In genomic region chr11:66638177-66639065, GRCh38 we compare ENCODE assay signal across 8 cellular contexts. TPM values are rescaled to one million over a fixed set of nuclear protein-coding genes. Genes with fewer than 3 reads are reported as not detected.
A peak's percentile ranks its signal among the peaks of the same experiment; 100 is the strongest.
DNase-seq lines count a peak whose midpoint lies in the region; ATAC-seq and TF ChIP-seq lines count a peak whose summit lies in the region.

TSS of gene RBM4 (plus strand) at chr11:66638703. CDS start at chr11:66639712, 1,009 bp downstream.

- H3K36me3 ChIP-seq in prostate gland (peaks cover under 1 to 10% of the 10 kb centered on the region in 2 donors), urinary bladder (ENCODE audit: insufficient read depth) (no peaks in the 10 kb centered on the region)

- peaks cover 6% of the 10 kb centered on the region for H3K4me1 ChIP-seq in prostate gland (replicated peaks)
- peaks cover 3% of the 10 kb centered on the region for H3K4me1 ChIP-seq in urinary bladder (ENCODE audit: insufficient read depth)

- H3K27me3 ChIP-seq in prostate gland (replicated peaks; ENCODE audit: insufficient read depth) = no peaks in the 10 kb centered on the region

- peak; percentile 97 for TF ChIP-seq POLR2A in prostate gland (IDR thresholded peaks at IDR 0.05)

- under 1% methylated on average over 63 of the region's 63 CpGs for WGBS in prostate gland
- WGBS in urinary bladder = under 1% methylated on average over 63 of the region's 63 CpGs

- no peaks in the 10 kb centered on the region for H3K9me3 ChIP-seq in prostate gland

- H3K27ac ChIP-seq in angular gyrus (ENCODE audit: low read depth, low read length) (peak within 1 kb of the TSS; percentile 82), prostate gland (peak within 1 kb of the TSS; percentile 90 to 94), urinary bladder (ENCODE audit: low read depth) (peak within 1 kb of the TSS; percentile 86)

- H3K4me3 ChIP-seq in prostate gland = peak within 1 kb of the TSS; percentile 65 to 82
- peak within 1 kb of the TSS; percentile 85 for H3K4me3 ChIP-seq in urinary bladder (ENCODE audit: low read depth, low read length)

- ATAC-seq in GM18498 (IDR thresholded peaks at IDR 0.05; ENCODE audit: unreplicated experiment) (peak; percentile 96), HG02938 (IDR thresholded peaks at IDR 0.05; ENCODE audit: unreplicated experiment) (peak; percentile 94), left ventricle myocardium superior (peak; percentile 98)

- intact Hi-C loops in left ventricle myocardium superior (cut with micrococcal nuclease) = no loop called here
- intact Hi-C loops in prostate gland (cut with DNase I) = loop anchor here (5.0 kb wide), 1 partner anchor 39 kb away; the partner anchor contains the start of gene RBM4B

- DNase-seq in NCI-H187 (lab: John Stamatoyannopoulos, UW) (peak; percentile 96 to 98), T-helper 2 cell (peak; percentile 80 to 100 (median 94)), left ventricle myocardium superior (peak; percentile 95), prostate gland (ENCODE audit: low spot score) (peak; percentile 100)

- peak in 3 of 4 experiments; percentile 12 to 31 (median 28) for TF ChIP-seq CTCF in prostate gland (IDR thresholded peaks at IDR 0.05)

RNA-seq across cellular contexts. Expression of gene RBM4, which starts in this region (rescaled TPM):
- total RNA-seq in left ventricle myocardium superior (69.5 TPM), prostate gland (100 to 1,000 TPM; 105 to 137 TPM), urinary bladder (96.0 TPM)
- polyA plus RNA-seq in urinary bladder = 108 TPM

Comparison
In these comparisons a context has a peak if more than half of its experiments do, and no peak if none do; other contexts are left out.
1. Peak in every context shown above with its lines: DNase-seq, ATAC-seq, H3K4me3 ChIP-seq and H3K27ac ChIP-seq.